In the genomic region with DNA sequence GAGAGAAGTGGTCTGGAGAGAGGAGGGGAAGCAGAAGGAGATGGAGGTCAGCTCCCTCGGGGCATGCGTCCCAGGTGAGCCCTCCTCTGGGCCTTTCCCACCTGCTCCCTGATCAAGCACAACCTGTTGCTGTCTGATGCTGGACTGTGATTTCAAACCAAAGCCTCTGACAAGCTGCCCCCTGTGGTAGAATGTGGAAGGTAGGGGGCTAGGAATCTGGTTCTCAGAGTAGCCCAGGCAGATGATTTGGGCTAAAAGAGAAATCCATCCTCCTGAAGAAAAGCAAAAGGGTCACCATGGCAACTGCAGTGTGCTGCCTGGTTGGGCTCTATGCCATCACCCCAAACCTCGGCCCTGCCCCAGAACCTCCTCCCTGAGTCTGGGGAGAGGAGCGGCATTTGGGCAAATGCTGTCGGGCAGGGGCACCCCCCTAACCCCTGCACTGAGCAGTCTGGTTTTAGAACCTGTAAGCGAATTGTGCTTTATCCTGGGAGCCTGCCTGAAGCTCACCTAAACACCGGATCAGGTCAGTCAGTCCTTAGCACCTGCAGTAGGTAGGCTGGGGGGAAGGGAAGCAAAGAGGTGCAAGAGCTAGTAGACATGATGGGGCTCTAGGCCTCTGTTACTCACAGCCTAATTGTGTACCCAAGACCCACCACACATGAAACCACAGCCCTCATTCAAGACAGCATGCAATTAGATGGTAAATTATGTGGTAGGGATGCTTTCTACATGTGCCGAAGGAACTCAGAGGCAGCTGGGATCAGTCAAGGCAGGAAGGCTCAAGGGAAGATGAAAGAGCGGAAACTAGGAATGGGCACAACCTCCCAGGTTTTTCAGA, we compare ENCODE assay signal across 11 cellular contexts.
DNase-seq lines count a peak whose midpoint lies in the region; ATAC-seq, FAIRE-seq and TF ChIP-seq lines count a peak whose summit lies in the region.
"Had no signal": no experiment of that assay in that cellular context is flagged by ENCODE, and none has a peak within 500 bp of the region (broad histone marks: within the 10 kb centered on the region; RNA-seq: fewer than 3 reads in every experiment).

No MANE protein-coding gene starts in this region.

- H3K4me1 ChIP-seq in HepG2 (ENCODE audit: insufficient read depth, low read length) (peaks cover 47% of the 10 kb centered on the region), right lobe of liver (no peaks in the 10 kb centered on the region), muscle layer of colon (ENCODE audit: insufficient read depth, low read length) (peaks cover 24% of the 10 kb centered on the region), mammary epithelial cell (ENCODE audit: insufficient read depth, low read length) (no peaks in the 10 kb centered on the region)

- ATAC-seq in HepG2 (peak; percentile 46), right lobe of liver (no peak)
- ATAC-seq: natural killer cell treated with Interleukin-12 subunit alpha and Interleukin-12 subunit beta and Interleukin-15 and Interleukin-18, amount 100 ng/mL, for 72 hours had no signal

- H3K27me3 ChIP-seq in HepG2 (ENCODE audit: control insufficient read depth in 1 of 2, insufficient read depth in 2 of 2, low read length in 2 of 2) (no peaks in the 10 kb centered on the region), right lobe of liver (no peaks in the 10 kb centered on the region), muscle layer of colon (ENCODE audit: control insufficient read depth in 1 of 2, insufficient read depth in 2 of 2, low read length in 2 of 2) (no peaks in the 10 kb centered on the region), mammary epithelial cell (ENCODE audit: insufficient read depth, low read length) (no peaks in the 10 kb centered on the region)

- dilution Hi-C loops in mammary epithelial cell (cut with HindIII; ENCODE audit: low sequenced_read_pairs), result no loop called here

- H2AFZ ChIP-seq in HepG2 (ENCODE audit: low read length) (no peak overlapping the region), mammary epithelial cell (ENCODE audit: low read depth, low read length) (no peak overlapping the region)

- TF ChIP-seq CTCF in HepG2 (CRISPR knock-in tag; IDR thresholded peaks at IDR 0.05), result no peak
- no peak for TF ChIP-seq CTCF in right lobe of liver (IDR thresholded peaks at IDR 0.05)
- no peak for TF ChIP-seq CTCF in mammary epithelial cell (conservative IDR thresholded peaks at IDR 0.05 in 1 of 2, IDR thresholded peaks at IDR 0.05 in 1 of 2; ENCODE audit: extremely low read depth in 1 of 2, insufficient read depth in 1 of 2, low read depth in 1 of 2, low read length in 2 of 2)
- TF ChIP-seq CTCF in GM10248 (IDR thresholded peaks at IDR 0.05; ENCODE audit: control extremely low read depth, extremely low read depth, low read depth, missing control alignments), result no peak

- H3K9me3 ChIP-seq in HepG2 (ENCODE audit: low read length) (no peaks in the 10 kb centered on the region), right lobe of liver (no peaks in the 10 kb centered on the region), muscle layer of colon (ENCODE audit: low read length) (no peaks in the 10 kb centered on the region), mammary epithelial cell (replicated peaks; ENCODE audit: insufficient read depth, low read length) (no peaks in the 10 kb centered on the region)

- intact Hi-C loops in HepG2 (cut with micrococcal nuclease; ENCODE audit: unreplicated experiment) (no loop called here), right lobe of liver (cut with DNase I) (no loop called here), mammary epithelial cell (cut with micrococcal nuclease) (no loop called here)

- BruUV-seq in HepG2 (replicated peaks; lab: Mats Ljungman, UMichigan), result no TSS peak
- BruUV-seq in mammary epithelial cell (replicated peaks; lab: Mats Ljungman, UMichigan), result no TSS peak

- H4K20me1 ChIP-seq in HepG2 (ENCODE audit: insufficient read depth, low read length) (no peaks in the 10 kb centered on the region), mammary epithelial cell (ENCODE audit: insufficient read depth, low read length) (no peaks in the 10 kb centered on the region)

- H3K36me3 ChIP-seq in HepG2 (replicated peaks in 1 of 2; ENCODE audit: control insufficient read depth in 1 of 2, insufficient read depth in 2 of 2, low read length in 2 of 2) (no peaks in the 10 kb centered on the region), right lobe of liver (no peaks in the 10 kb centered on the region), muscle layer of colon (ENCODE audit: insufficient read depth, low read length) (peaks cover 19% of the 10 kb centered on the region), mammary epithelial cell (ENCODE audit: insufficient read depth, low read length) (no peaks in the 10 kb centered on the region)

- H3K4me2 ChIP-seq in HepG2 (ENCODE audit: low read depth, low read length), result no peak overlapping the region
- no peak overlapping the region for H3K4me2 ChIP-seq in mammary epithelial cell (ENCODE audit: insufficient read depth, low read depth, low read length)

- H3K9ac ChIP-seq in HepG2 (ENCODE audit: insufficient read depth, low read depth, low read length) (no peak overlapping the region), muscle layer of colon (ENCODE audit: low read length) (no peak overlapping the region), mammary epithelial cell (ENCODE audit: insufficient read depth, low read length) (no peak overlapping the region)

- WGBS in HepG2 (ENCODE audit: low lambda C conversion rate), result 85% methylated on average over 8 of the region's 9 CpGs
- 91% methylated on average over 5 of the region's 9 CpGs for WGBS in right lobe of liver (ENCODE audit: insufficient coverage, low coverage, low lambda C conversion rate, missing lambda C conversion rate)
- 75% methylated on average over 9 of the region's 9 CpGs for WGBS in mammary epithelial cell (ENCODE audit: low coverage, missing lambda C conversion rate)

- no peak overlapping the region for H3K27ac ChIP-seq in HepG2 (ENCODE audit: extremely low read length, insufficient read depth, low read length)
- H3K27ac ChIP-seq in right lobe of liver, result no peak overlapping the region
- H3K27ac ChIP-seq in angular gyrus (ENCODE audit: low read depth, low read length), result peak overlapping the region; percentile 89
- H3K27ac ChIP-seq in muscle layer of colon (ENCODE audit: low read depth, low read length), result peak overlapping the region; percentile 7
- no peak overlapping the region for H3K27ac ChIP-seq in mammary epithelial cell (ENCODE audit: insufficient read depth, low read depth, low read length)
- H3K27ac ChIP-seq: C4-2B had no signal

- DNase-seq in HepG2 (ENCODE audit: low spot score), result no peak
- DNase-seq in right lobe of liver, result no peak
- no peak for DNase-seq in HEK293T (ENCODE audit: extremely low spot score)
- DNase-seq in DMS53 treated with DMSO at 0.1 percent for 48 hours (lab: John Stamatoyannopoulos, UW; ENCODE audit: unreplicated experiment), result no peak
- DNase-seq in mammary epithelial cell, result no peak
- DNase-seq in GM10248 (ENCODE audit: extremely low spot score), result no peak
- DNase-seq: activated T-cell treated with anti-CD3 and anti-CD28 coated beads for 4 hours had no signal

- TF ChIP-seq RAD21 in HepG2 (CRISPR knock-in tag; IDR thresholded peaks at IDR 0.05), result no peak

- in situ Hi-C loops in HepG2 (cut with HindIII; ENCODE audit: extremely low pct_ligation_motif_present, low pct_unique_long_range_greater_than_20kb), result no loop called here
- in situ Hi-C loops in mammary epithelial cell (cut with MboI; ENCODE audit: low sequenced_read_pairs in 2 of 2), result no loop called here

- H3K79me2 ChIP-seq in HepG2 (ENCODE audit: insufficient read depth, low read length), result no peaks in the 10 kb centered on the region
- no peaks in the 10 kb centered on the region for H3K79me2 ChIP-seq in mammary epithelial cell (ENCODE audit: insufficient read depth, low read length)

- no peak for FAIRE-seq in HepG2 (lab: Jason Lieb, UNC)

- TF ChIP-seq EP300 in HepG2 (IDR thresholded peaks at IDR 0.05; ENCODE audit: low read depth in 2 of 2, low read length in 2 of 2) (no peak), HepG2 (CRISPR knock-in tag; IDR thresholded peaks at IDR 0.05; ENCODE audit: borderline replicate concordance) (no peak)

- CTCF ChIA-PET in HepG2 (lab: Yijun Ruan, JAX; ENCODE audit: low intra/inter-chr PET ratio, low total read pairs), result no interaction called here
- CTCF ChIA-PET in HEK293T (lab: Yijun Ruan, JAX), result no interaction called here
- CTCF ChIA-PET in mammary epithelial cell (lab: Charles Lee; ENCODE audit: low non-redundant PET), result no interaction called here
- CTCF ChIA-PET in GM10248 (lab: Yijun Ruan, JAX), result interaction anchor here (1.4 to 2.5 kb wide), 2 partner anchors 10 to 19 kb away, joined by 4 to 7 read pairs; no protein-coding TSS in a partner anchor

- no peak for TF ChIP-seq POLR2A in HepG2 (IDR thresholded peaks at IDR 0.05; ENCODE audit: insufficient read depth in 1 of 2, low read depth in 2 of 2, low read length in 2 of 2)
- TF ChIP-seq POLR2A in right lobe of liver (IDR thresholded peaks at IDR 0.05), result no peak

- POLR2A ChIA-PET in HepG2 (lab: Yijun Ruan, JAX) (interaction anchor here (0.6 kb wide), 1 partner anchor 30 kb away, joined by 3 read pairs; no protein-coding TSS in a partner anchor), HEK293T (lab: Yijun Ruan, JAX) (no interaction called here), GM10248 (lab: Yijun Ruan, JAX) (no interaction called here)

- H3K4me3 ChIP-seq in HepG2 (replicated peaks in 1 of 3; ENCODE audit: insufficient read depth in 1 of 3, low read depth in 2 of 3, low read length in 3 of 3) (no peak overlapping the region), right lobe of liver (no peak overlapping the region), muscle layer of colon (ENCODE audit: low read depth in 1 of 2, low read length in 2 of 2) (no peak overlapping the region), mammary epithelial cell (replicated peaks in 1 of 3; ENCODE audit: insufficient read depth in 1 of 3, low read depth in 2 of 3, low read length in 3 of 3) (no peak overlapping the region)

TF ChIP-seq in HepG2, 621 proteins besides CTCF, POLR2A, EP300 and RAD21:
- peak; percentile 98 for TF ChIP-seq ZNF329 (CRISPR knock-in tag; IDR thresholded peaks at IDR 0.05; ENCODE audit: low read depth)
- no peak for TF ChIP-seq ZNF709 (CRISPR knock-in tag; IDR thresholded peaks at IDR 0.05)

TF ChIP-seq in HEK293T, 16 proteins besides CTCF, POLR2A, EP300 and RAD21 (continues in another document):
- no peak for TF ChIP-seq ELF4 (IDR thresholded peaks at IDR 0.05)
- TF ChIP-seq SP1 (IDR thresholded peaks at IDR 0.05), result no peak
- no peak for TF ChIP-seq FOXA1 (IDR thresholded peaks at IDR 0.05)
- TF ChIP-seq NFRKB (IDR thresholded peaks at IDR 0.05), result no peak
- no peak for TF ChIP-seq BHLHE40 (IDR thresholded peaks at IDR 0.05; ENCODE audit: borderline replicate concordance)
- TF ChIP-seq ZNF384 (IDR thresholded peaks at IDR 0.05), result no peak
- TF ChIP-seq ARNT (IDR thresholded peaks at IDR 0.05), result no peak
- no peak for TF ChIP-seq TARDBP (IDR thresholded peaks at IDR 0.05)
- TF ChIP-seq SUZ12 (IDR thresholded peaks at IDR 0.05), result no peak

Comparison
In these comparisons a context has a peak if more than half of its experiments do, and no peak if none do; other contexts are left out.
1. H3K27ac ChIP-seq: peak in angular gyrus (single experiment) and muscle layer of colon (single experiment); none in HepG2 (single experiment), right lobe of liver (0 of 3) and mammary epithelial cell (single experiment).